Comparison of ENCODE assay signal across 20 cellular contexts in the genomic region with DNA sequence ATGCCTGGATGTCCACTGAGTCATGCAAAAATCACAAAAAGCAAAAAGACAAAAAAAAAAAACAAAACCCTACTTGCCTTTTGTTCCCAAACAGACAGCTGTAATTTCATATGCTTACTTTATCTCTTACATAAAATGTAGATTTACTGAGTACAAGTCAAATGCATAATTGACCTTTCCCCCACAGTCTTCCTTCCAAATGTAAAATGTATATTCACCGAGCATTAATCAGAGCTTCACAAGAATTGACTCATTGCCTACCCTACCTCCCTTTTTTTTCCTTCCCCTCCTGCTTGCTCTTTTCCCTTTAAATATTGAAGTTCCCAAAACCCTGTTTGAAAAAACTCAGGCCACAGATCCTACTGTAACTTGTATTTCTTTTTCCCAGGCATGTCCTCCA. TPM values are rescaled to one million over a fixed set of nuclear protein-coding genes. Genes with fewer than 3 reads are reported as not detected.
DNase-seq lines count a peak whose midpoint lies in the region; ATAC-seq, FAIRE-seq and TF ChIP-seq lines count a peak whose summit lies in the region.
"Had no signal": no experiment of that assay in that cellular context is flagged by ENCODE, and none has a peak within 500 bp of the region (broad histone marks: within the 10 kb centered on the region; RNA-seq: fewer than 3 reads in every experiment).

No MANE protein-coding gene starts in this region.

- H3K27ac ChIP-seq in PC-3 (ENCODE audit: low read length): peak overlapping the region; percentile 31
- no peak overlapping the region for H3K27ac ChIP-seq in H1 (ENCODE audit: low read depth, low read length)
- H3K27ac ChIP-seq in mesendoderm (ENCODE audit: low read depth, low read length): no peak overlapping the region
- H3K27ac ChIP-seq: C4-2B had no signal

- WGBS in H1 (ENCODE audit: extremely low coverage in 1 of 2, insufficient coverage in 1 of 2, insufficient read length in 1 of 2, insufficient replicate concordance in 2 of 2, low coverage in 1 of 2, low lambda C conversion rate in 2 of 2, missing lambda C conversion rate in 1 of 2), 2 experiments: 100% methylated on average over 1 of the region's 1 CpG; no CpG with 5 or more reads in 1 of the 2 experiments
- no CpG with 5 or more reads among the region's 1 CpG for WGBS in mesendoderm (ENCODE audit: extremely low coverage, insufficient coverage, low lambda C conversion rate)

- H2BK5ac ChIP-seq in H1 (ENCODE audit: low read depth, low read length): no peak overlapping the region
- no peak overlapping the region for H2BK5ac ChIP-seq in mesendoderm (ENCODE audit: low read length)

- no peaks in the 10 kb centered on the region for H3K9me2 ChIP-seq in PC-3 (replicated peaks; ENCODE audit: low read length)

- H3K23ac ChIP-seq in H1 (ENCODE audit: insufficient read length) (no peak overlapping the region), mesendoderm (ENCODE audit: low read length) (no peak overlapping the region)

- H3K4ac ChIP-seq in H1 (replicated peaks; ENCODE audit: insufficient read length, low read depth, low read length) (no peak overlapping the region), mesendoderm (ENCODE audit: low read depth, low read length) (no peak overlapping the region)

- no peak overlapping the region for H3K14ac ChIP-seq in H1 (ENCODE audit: insufficient read length)

- H3K36me3 ChIP-seq in PC-3 (ENCODE audit: low read depth, low read length) (no peaks in the 10 kb centered on the region), H1 (ENCODE audit: control insufficient read depth in 2 of 4, insufficient read depth in 4 of 4, low read length in 3 of 4) (no peaks in the 10 kb centered on the region), mesendoderm (ENCODE audit: control insufficient read depth, insufficient read depth, low read length) (no peaks in the 10 kb centered on the region)

- no peak for FAIRE-seq in H1 (lab: Jason Lieb, UNC)
- FAIRE-seq: A204.1, H54 had no signal

- H3K9ac ChIP-seq in PC-3 (ENCODE audit: low read length): no peak overlapping the region
- no peak overlapping the region for H3K9ac ChIP-seq in H1 (replicated peaks in 1 of 4; ENCODE audit: extremely low read depth in 1 of 4, low read depth in 3 of 4, low read length in 3 of 4)
- H3K9ac ChIP-seq in mesendoderm (ENCODE audit: low read length): no peak overlapping the region

- peak; percentile 83 for ATAC-seq in PC-3
- ATAC-seq: HCT116 had no signal

- H2BK120ac ChIP-seq in H1 (replicated peaks; ENCODE audit: low read depth, low read length) (no peak overlapping the region), mesendoderm (ENCODE audit: low read depth, low read length) (no peak overlapping the region)

- DNase-seq in PC-3 (peak; percentile 79), H1 (ENCODE audit: low read depth in 1 of 2, low spot score in 2 of 2) (no peak), mesendoderm (no peak), AML-193 (lab: John Stamatoyannopoulos, UW) (no peak), retina (no peak), NCI-H2171 (lab: John Stamatoyannopoulos, UW) (no peak)
- no peak for DNase-seq in activated naive CD4-positive, alpha-beta T cell treated with anti-CD3 and anti-CD28 coated beads, Interleukin-2, amount 50 U/mL, for 16 hours
- DNase-seq: ACHN; CD4-positive, alpha-beta T cell; DMS153; DMS79; GDM1; KG1 had no signal

- H3K56ac ChIP-seq in H1 (replicated peaks; ENCODE audit: insufficient read length, low read depth, low read length): peak overlapping the region; percentile 59
- peak overlapping the region; percentile 40 for H3K56ac ChIP-seq in mesendoderm (ENCODE audit: low read length)

- H3K9me3 ChIP-seq in PC-3 (ENCODE audit: low read length) (no peaks in the 10 kb centered on the region), H1 (ENCODE audit: insufficient read depth in 2 of 2, low read depth in 1 of 2, low read length in 1 of 2) (no peaks in the 10 kb centered on the region; a peak in 1 of 4 replicates)

- no peak for TF ChIP-seq CTCF in PC-3 (conservative IDR thresholded peaks at IDR 0.05; ENCODE audit: low read depth, low read length)
- no peak for TF ChIP-seq CTCF in H1 (IDR thresholded peaks at IDR 0.05; ENCODE audit: control extremely low read depth in 1 of 3, insufficient read depth in 1 of 3, low read depth in 1 of 3, low read length in 3 of 3)

- no peak overlapping the region for H2BK15ac ChIP-seq in H1 (ENCODE audit: low read length)
- no peak overlapping the region for H2BK15ac ChIP-seq in mesendoderm (replicated peaks; ENCODE audit: low read depth)

- H2AK5ac ChIP-seq in H1 (ENCODE audit: low read depth, low read length) (no peak overlapping the region), mesendoderm (ENCODE audit: low read length) (no peak overlapping the region)

- CTCF ChIA-PET in PC-3 (lab: Charles Lee) (interaction anchor here (0.6 kb wide), 1 partner anchor 1040 kb away, joined by 6 read pairs; no protein-coding TSS in a partner anchor), H1 (lab: Charles Lee; ENCODE audit: partially characterized antibody) (interaction anchor here (0.7 kb wide), 1 partner anchor 97 kb away, joined by 4 read pairs; no protein-coding TSS in a partner anchor)

- H3K79me1 ChIP-seq in H1 (ENCODE audit: low read depth, low read length): no peaks in the 10 kb centered on the region
- no peaks in the 10 kb centered on the region for H3K79me1 ChIP-seq in mesendoderm (ENCODE audit: low read length)

- no peak for TF ChIP-seq EP300 in H1 (IDR thresholded peaks at IDR 0.05; ENCODE audit: borderline replicate concordance in 1 of 2, low read depth in 2 of 2, low read length in 2 of 2)

- no peak overlapping the region for H3K4me3 ChIP-seq in PC-3 (ENCODE audit: low read length)
- H3K4me3 ChIP-seq in H1 (ENCODE audit: extremely low read depth in 1 of 4, insufficient read depth in 2 of 4, low read depth in 3 of 4, low read length in 4 of 4): no peak overlapping the region
- H3K4me3 ChIP-seq in mesendoderm (ENCODE audit: low read length): no peak overlapping the region

- H3K79me2 ChIP-seq in PC-3 (ENCODE audit: low read length): no peaks in the 10 kb centered on the region
- H3K79me2 ChIP-seq in H1 (ENCODE audit: control insufficient read depth in 1 of 2, insufficient read depth in 2 of 2, low read length in 2 of 2): no peaks in the 10 kb centered on the region
- no peaks in the 10 kb centered on the region for H3K79me2 ChIP-seq in mesendoderm (ENCODE audit: control insufficient read depth, insufficient read depth, low read length)

- no TSS peak for BruUV-seq in PC-3 (replicated peaks; lab: Mats Ljungman, UMichigan)

- H4K8ac ChIP-seq in H1 (ENCODE audit: extremely low read depth, insufficient read depth, low read length): no peak overlapping the region
- peak overlapping the region; percentile 86 for H4K8ac ChIP-seq in mesendoderm (ENCODE audit: low read depth, low read length)

- H3K4me1 ChIP-seq in PC-3 (ENCODE audit: insufficient read depth, low read length): peaks cover 20% of the 10 kb centered on the region
- H3K4me1 ChIP-seq in H1 (replicated peaks in 1 of 4; ENCODE audit: control insufficient read depth in 3 of 4, insufficient read depth in 4 of 4, low read length in 3 of 4): peaks cover 2 to 13% (median 5%) of the 10 kb centered on the region in 4 experiments; a peak in 4 of 7 replicates
- peaks cover 4% of the 10 kb centered on the region for H3K4me1 ChIP-seq in mesendoderm (ENCODE audit: control insufficient read depth, low read depth, low read length)

- H3K18ac ChIP-seq in H1 (ENCODE audit: extremely low read depth, low read length): no peak overlapping the region
- H3K18ac ChIP-seq in mesendoderm (ENCODE audit: low read length): peak overlapping the region; percentile 32

- no peak overlapping the region for H4K91ac ChIP-seq in H1 (replicated peaks; ENCODE audit: insufficient read length, low read length)

- H2AFZ ChIP-seq in PC-3 (ENCODE audit: low read length): peak overlapping the region; percentile 56
- peak overlapping the region; percentile 18; the same call in 1 of the 2 replicates for H2AFZ ChIP-seq in H1 (ENCODE audit: low read length)

- H4K5ac ChIP-seq in H1 (ENCODE audit: insufficient read length, low read depth, low read length): no peak overlapping the region
- H4K5ac ChIP-seq in mesendoderm (ENCODE audit: low read length): no peak overlapping the region

- H3F3A ChIP-seq in PC-3 (ENCODE audit: low read length, unreplicated experiment): no peaks in the 10 kb centered on the region

- intact Hi-C loops in PC-3 (cut with micrococcal nuclease): loop anchor here (10.0 kb wide), 1 partner anchor 897 kb away; no protein-coding TSS in a partner anchor

- no peak overlapping the region for H2BK20ac ChIP-seq in H1 (ENCODE audit: low read length)

- H4K20me1 ChIP-seq in PC-3 (ENCODE audit: low read length): no peaks in the 10 kb centered on the region
- H4K20me1 ChIP-seq in H1 (replicated peaks in 1 of 2; ENCODE audit: control insufficient read depth in 1 of 2, insufficient read depth in 2 of 2, low read length in 2 of 2): no peaks in the 10 kb centered on the region

- H3K27me3 ChIP-seq in PC-3 (ENCODE audit: low read length) (no peaks in the 10 kb centered on the region), H1 (replicated peaks in 1 of 4; ENCODE audit: control insufficient read depth in 3 of 4, extremely low read depth in 1 of 4, insufficient read depth in 3 of 4, low read length in 3 of 4) (no peaks in the 10 kb centered on the region), mesendoderm (ENCODE audit: insufficient read depth, low read length, poor library complexity) (no peaks in the 10 kb centered on the region)

- POLR2A ChIA-PET in PC-3 (lab: Charles Lee; ENCODE audit: unreplicated experiment): interaction anchor here (0.7 kb wide), 1 partner anchor 91 kb away, joined by 5 read pairs; no protein-coding TSS in a partner anchor
- POLR2A ChIA-PET in H1 (lab: Charles Lee; ENCODE audit: partially characterized antibody): no interaction called here

- no peak overlapping the region for H2BK12ac ChIP-seq in H1 (ENCODE audit: low read depth, low read length)

- no peak for TF ChIP-seq POLR2A in H1 (IDR thresholded peaks at IDR 0.05; ENCODE audit: control extremely low read depth in 1 of 2, low read depth in 2 of 2, low read length in 2 of 2)

- no peak for TF ChIP-seq RAD21 in H1 (IDR thresholded peaks at IDR 0.05 in 1 of 2, conservative IDR thresholded peaks at IDR 0.05 in 1 of 2; ENCODE audit: low read depth in 2 of 2, low read length in 2 of 2)

- H3K4me2 ChIP-seq in PC-3 (ENCODE audit: low read length) (peak overlapping the region; percentile 56), H1 (ENCODE audit: insufficient read depth in 1 of 2, low read depth in 2 of 2, low read length in 2 of 2) (no peak overlapping the region), mesendoderm (ENCODE audit: low read length) (no peak overlapping the region)

- no peaks in the 10 kb centered on the region for H3K23me2 ChIP-seq in H1 (ENCODE audit: low read depth, low read length)

RNA-seq across cellular contexts. Expression of gene TMPRSS11B, which starts 32.6 kb away (rescaled TPM):
- not detected in 2 replicates for total RNA-seq in PC-3 (2014; rRNA removed)
- total RNA-seq in H1 (2021; fragmentation: NEBNext Ultra II Directional; extraction: Animal tissue kit (Norgen Biotek cat#: 25700)): not detected in 2 replicates
- polyA plus RNA-seq in H1 (2011; rRNA removed): not detected in 2 replicates
- polyA plus RNA-seq in H1 (2011; cell fraction: cytosol; rRNA removed): not detected
- not detected for polyA plus RNA-seq in H1 (2011; cell fraction: nucleus; rRNA removed)
- not detected in 4 replicates for polyA plus RNA-seq in H1 (2012, experiment 1 of 2)
- not detected for polyA plus RNA-seq in H1 (2012, experiment 2 of 2)
- polyA plus RNA-seq in H1 (2013, experiment 1 of 2): not detected
- polyA plus RNA-seq in H1 (2013, experiment 2 of 2): not detected
- not detected in 2 replicates for polyA minus RNA-seq in H1 (2011; rRNA and poly(A)+ RNA removed)
- polyA minus RNA-seq in H1 (2011; cell fraction: cytosol; rRNA and poly(A)+ RNA removed): not detected
- not detected for polyA minus RNA-seq in H1 (2011; cell fraction: nucleus; rRNA and poly(A)+ RNA removed)
- polyA plus RNA-seq in mesendoderm (2013, experiment 1 of 2): not detected
- not detected for polyA plus RNA-seq in mesendoderm (2013, experiment 2 of 2)
- total RNA-seq: CD4-positive, alpha-beta T cell; Daoy; HT-29 had no signal
- polyA plus RNA-seq: BJ had no signal
